ENCODE assay signal across 8 cellular contexts in genomic region chr2:34096552-34097171, GRCh38.
DNase-seq lines count a peak whose midpoint lies in the region; ATAC-seq and TF ChIP-seq lines count a peak whose summit lies in the region.

No MANE protein-coding gene starts in this region.

- H3K4me1 ChIP-seq in DND-41 (ENCODE audit: insufficient read depth, low read length) (no peaks in the 10 kb centered on the region), ascending aorta (no peaks in the 10 kb centered on the region)

- H3K36me3 ChIP-seq in DND-41 (ENCODE audit: insufficient read depth, low read length), result no peaks in the 10 kb centered on the region
- H3K36me3 ChIP-seq in ascending aorta, result no peaks in the 10 kb centered on the region

- ATAC-seq in DND-41 (ENCODE audit: insufficient read depth, low read depth) (peak; percentile 67; the same call in 2 of the 3 replicates), GM19397 (IDR thresholded peaks at IDR 0.05; ENCODE audit: unreplicated experiment) (peak; percentile 63), HG03571 (IDR thresholded peaks at IDR 0.05; ENCODE audit: unreplicated experiment) (peak; percentile 80), HG03469 (IDR thresholded peaks at IDR 0.05; ENCODE audit: unreplicated experiment) (no peak)

- TF ChIP-seq CTCF in DND-41 (IDR thresholded peaks at IDR 0.05; ENCODE audit: borderline replicate concordance, extremely low read depth, low read length, poor library complexity, severe bottlenecking) (peak; percentile 84), ascending aorta (IDR thresholded peaks at IDR 0.05) (peak in 2 of 3 experiments; percentile 53 to 56)

- no peak overlapping the region for H2AFZ ChIP-seq in DND-41 (ENCODE audit: low read depth, low read length)

- no peak overlapping the region for H3K4me2 ChIP-seq in DND-41 (ENCODE audit: insufficient read depth, low read length)

- no peak overlapping the region for H3K9ac ChIP-seq in DND-41 (ENCODE audit: low read depth, low read length)

- no peaks in the 10 kb centered on the region for H3K79me2 ChIP-seq in DND-41 (ENCODE audit: insufficient read depth, low read length)

- peak; percentile 39 for DNase-seq in DND-41
- DNase-seq in RPMI7951 (ENCODE audit: low read depth), result peak; percentile 58
- DNase-seq in ascending aorta (ENCODE audit: low spot score in 2 of 2), result no peak
- DNase-seq in iPS DF 19.7 (ENCODE audit: low read depth, low spot score), result peak; percentile 17
- peak; percentile 15 for DNase-seq in stimulated activated CD4-positive, alpha-beta T cell treated with anti-CD3 and anti-CD28 coated beads, Interleukin-12 subunit alpha, Interleukin-12 subunit beta, amount 100 ng/mL, for 4 hours

- H3K4me3 ChIP-seq in DND-41 (ENCODE audit: low read depth in 1 of 2, low read length in 2 of 2) (no peak overlapping the region), ascending aorta (no peak overlapping the region)

- no peaks in the 10 kb centered on the region for H4K20me1 ChIP-seq in DND-41 (ENCODE audit: insufficient read depth, low read length)

- no peak overlapping the region for H3K27ac ChIP-seq in DND-41 (ENCODE audit: low read length)
- H3K27ac ChIP-seq in ascending aorta, result no peak overlapping the region

- intact Hi-C loops in ascending aorta (cut with DNase I), result no loop called here

- H3K27me3 ChIP-seq in DND-41 (ENCODE audit: insufficient read depth, low read length, poor library complexity), result no peaks in the 10 kb centered on the region
- H3K27me3 ChIP-seq in ascending aorta, result no peaks in the 10 kb centered on the region

- H3K9me3 ChIP-seq in DND-41 (ENCODE audit: insufficient read depth, low read length, severe bottlenecking), result no peaks in the 10 kb centered on the region
- H3K9me3 ChIP-seq in ascending aorta, result no peaks in the 10 kb centered on the region

Comparison
In these comparisons a context has a peak if more than half of its experiments do, and no peak if none do; other contexts are left out.
1. DNase-seq: peak in DND-41 (single experiment), RPMI7951 (single experiment), iPS DF 19.7 (single experiment) and stimulated activated CD4-positive, alpha-beta T cell treated with anti-CD3 and anti-CD28 coated beads, Interleukin-12 subunit alpha, Interleukin-12 subunit beta, amount 100 ng/mL, for 4 hours (single experiment); none in ascending aorta (0 of 2).